Comparison of ENCODE assay signal across 17 cellular contexts in the genomic region with DNA sequence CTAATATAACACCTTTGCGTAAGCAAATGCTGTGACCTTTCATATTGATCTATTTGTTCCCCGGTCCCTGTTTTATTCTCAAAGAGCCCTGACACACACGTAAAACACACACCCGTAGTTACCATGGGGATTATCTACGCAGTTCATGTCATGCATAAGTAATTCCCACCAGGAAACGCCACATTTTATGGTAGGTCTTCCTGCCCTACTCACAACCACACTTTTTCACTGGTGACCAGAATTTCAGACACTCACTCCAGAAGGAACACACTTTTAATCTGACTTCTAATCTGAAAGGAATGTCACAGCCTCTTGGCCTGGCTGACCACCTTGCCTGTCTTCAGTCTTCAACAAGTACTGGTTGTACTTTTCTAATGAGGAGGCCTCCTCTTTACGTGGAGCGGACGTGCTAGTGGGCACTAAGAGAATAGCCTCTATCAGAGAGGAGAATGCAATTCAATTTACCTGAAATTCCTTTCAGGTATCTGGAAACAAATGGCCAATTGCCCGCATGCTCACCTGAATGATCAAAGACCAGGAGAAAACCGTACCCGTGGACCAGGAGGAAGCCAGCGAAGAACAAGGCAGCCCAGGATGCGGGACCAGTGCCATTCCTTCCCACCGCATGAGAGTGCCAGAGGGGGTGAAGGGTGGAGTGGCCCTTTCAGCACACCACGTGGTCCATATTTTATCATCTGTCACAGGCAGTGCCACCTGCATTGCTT. TPM values are rescaled to one million over a fixed set of nuclear protein-coding genes. Genes with fewer than 3 reads are reported as not detected.
A peak's percentile ranks its signal among the peaks of the same experiment; 100 is the strongest.
DNase-seq lines count a peak whose midpoint lies in the region; ATAC-seq, FAIRE-seq and TF ChIP-seq lines count a peak whose summit lies in the region.
"Had no signal": no experiment of that assay in that cellular context is flagged by ENCODE, and none has a peak within 500 bp of the region (broad histone marks: within the 10 kb centered on the region; RNA-seq: fewer than 3 reads in every experiment).

No MANE protein-coding gene starts in this region.

- dilution Hi-C loops in mammary epithelial cell (cut with HindIII; ENCODE audit: low sequenced_read_pairs): no loop called here

- H3K4me2 ChIP-seq in parathyroid adenoma (ENCODE audit: low read length) (peak overlapping the region; percentile 40), mammary epithelial cell (ENCODE audit: insufficient read depth, low read depth, low read length) (no peak overlapping the region)

- CTCF ChIA-PET in mammary epithelial cell (lab: Charles Lee; ENCODE audit: low non-redundant PET): no interaction called here

- no TSS peak for BruUV-seq in mammary epithelial cell (replicated peaks; lab: Mats Ljungman, UMichigan)

- WGBS in mammary epithelial cell (ENCODE audit: low coverage, missing lambda C conversion rate): 93% methylated on average over 16 of the region's 16 CpGs

- no peak for ATAC-seq in GM21825 (IDR thresholded peaks at IDR 0.05; ENCODE audit: unreplicated experiment)
- no peak for ATAC-seq in HG02759 (IDR thresholded peaks at IDR 0.05; ENCODE audit: unreplicated experiment)
- ATAC-seq: activated T-helper 17 cell treated with anti-CD3 and anti-CD28 coated beads, Interleukin-2, amount 50 U/mL, for 72 hours; esophagus mucosa; SK-N-SH treated with all-trans-retinoic acid at 6 μM for 48 hours; stimulated activated memory B cell treated with anti-CD40 and anti-IgM and Interleukin-4, amounts not matched to agents 10 μg/mL and 1 μg/mL and 100 μg/mL, for 72 hours had no signal

- no peak overlapping the region for H2AFZ ChIP-seq in parathyroid adenoma
- H2AFZ ChIP-seq in mammary epithelial cell (ENCODE audit: low read depth, low read length): no peak overlapping the region

- no peaks in the 10 kb centered on the region for H3K9me3 ChIP-seq in SK-N-MC (ENCODE audit: low read depth, low read length)
- no peaks in the 10 kb centered on the region for H3K9me3 ChIP-seq in parathyroid adenoma (ENCODE audit: control insufficient read depth, low read length)
- H3K9me3 ChIP-seq in mammary epithelial cell (replicated peaks; ENCODE audit: insufficient read depth, low read length): no peaks in the 10 kb centered on the region

- H3K27ac ChIP-seq in SK-N-MC (no peak overlapping the region), parathyroid adenoma (no peak overlapping the region), mammary epithelial cell (ENCODE audit: insufficient read depth, low read depth, low read length) (no peak overlapping the region)
- H3K27ac ChIP-seq: C4-2B had no signal

- TF ChIP-seq CTCF in parathyroid adenoma (IDR thresholded peaks at IDR 0.05) (no peak), mammary epithelial cell (conservative IDR thresholded peaks at IDR 0.05 in 1 of 2, IDR thresholded peaks at IDR 0.05 in 1 of 2; ENCODE audit: extremely low read depth in 1 of 2, insufficient read depth in 1 of 2, low read depth in 1 of 2, low read length in 2 of 2) (no peak)

- peaks cover 5% of the 10 kb centered on the region for H4K20me1 ChIP-seq in mammary epithelial cell (ENCODE audit: insufficient read depth, low read length)

- H3K36me3 ChIP-seq in SK-N-MC (ENCODE audit: insufficient read depth, low read length): peaks cover 67% of the 10 kb centered on the region
- no peaks in the 10 kb centered on the region for H3K36me3 ChIP-seq in parathyroid adenoma (ENCODE audit: control insufficient read depth, insufficient read depth, low read length)
- peaks cover 16% of the 10 kb centered on the region for H3K36me3 ChIP-seq in mammary epithelial cell (ENCODE audit: insufficient read depth, low read length)

- no peaks in the 10 kb centered on the region for H3K79me2 ChIP-seq in parathyroid adenoma
- H3K79me2 ChIP-seq in mammary epithelial cell (ENCODE audit: insufficient read depth, low read length): peaks cover 92% of the 10 kb centered on the region

- DNase-seq in EL (peak; percentile 47), SK-N-MC (ENCODE audit: low read depth, low spot score) (peak; percentile 22), glomerular endothelial cell (ENCODE audit: extremely low read depth, low read depth, low spot score) (peak; percentile 95), mammary epithelial cell (no peak), frontal cortex (ENCODE audit: low spot score in 2 of 2) (no peak)
- DNase-seq: islet precursor cell; NCI-H69; occipital lobe; stimulated activated CD4-positive, alpha-beta T cell treated with anti-CD3 and anti-CD28 coated beads, Interleukin-2, amount 100 ng/mL, for 24 hours had no signal

- H3K9ac ChIP-seq in SK-N-MC (ENCODE audit: insufficient read length) (no peak overlapping the region), parathyroid adenoma (no peak overlapping the region), mammary epithelial cell (ENCODE audit: insufficient read depth, low read length) (no peak overlapping the region)

- in situ Hi-C loops in mammary epithelial cell (cut with MboI; ENCODE audit: low sequenced_read_pairs in 2 of 2): no loop called here

- peak overlapping the region; percentile 18; the same call in 1 of the 2 replicates for H3K4me3 ChIP-seq in SK-N-MC
- no peak overlapping the region for H3K4me3 ChIP-seq in parathyroid adenoma (ENCODE audit: low read depth, low read length)
- H3K4me3 ChIP-seq in mammary epithelial cell (replicated peaks in 1 of 3; ENCODE audit: insufficient read depth in 1 of 3, low read depth in 2 of 3, low read length in 3 of 3): no peak overlapping the region

- no peaks in the 10 kb centered on the region for H3K4me1 ChIP-seq in parathyroid adenoma
- no peaks in the 10 kb centered on the region for H3K4me1 ChIP-seq in mammary epithelial cell (ENCODE audit: insufficient read depth, low read length)

- intact Hi-C loops in mammary epithelial cell (cut with micrococcal nuclease): no loop called here

- no peaks in the 10 kb centered on the region for H3K27me3 ChIP-seq in parathyroid adenoma (ENCODE audit: control insufficient read depth, insufficient read depth, low read length)
- H3K27me3 ChIP-seq in mammary epithelial cell (ENCODE audit: insufficient read depth, low read length): no peaks in the 10 kb centered on the region

- FAIRE-seq in frontal cortex (lab: Jason Lieb, UNC): no peak

RNA-seq across cellular contexts. Expression of gene SLC7A1, which starts 46.6 kb away (rescaled TPM):
- 21.8 and 42.9 TPM in 2 replicates for total RNA-seq in glomerular endothelial cell
- 100 to 1,000 TPM in 1 of 2 donors, 10 to 100 TPM in 1; 82.7 to 176 TPM for total RNA-seq in mammary epithelial cell
- 30.9 TPM for polyA plus RNA-seq in mammary epithelial cell
- polyA minus RNA-seq in mammary epithelial cell: 105 TPM
- total RNA-seq in frontal cortex: 20.8 TPM

Comparison
In these comparisons a context has a peak if more than half of its experiments do, and no peak if none do; other contexts are left out.
1. DNase-seq: peak in EL (single experiment), SK-N-MC (single experiment) and glomerular endothelial cell (single experiment); none in mammary epithelial cell (single experiment) and frontal cortex (0 of 2).